In genomic region chr7:98049034-98049433, GRCh38 we compare ENCODE assay signal across 21 cellular contexts. TPM values are rescaled to one million over a fixed set of nuclear protein-coding genes. Genes with fewer than 3 reads are reported as not detected.
DNase-seq lines count a peak whose midpoint lies in the region; ATAC-seq and TF ChIP-seq lines count a peak whose summit lies in the region.
"Had no signal": no experiment of that assay in that cellular context is flagged by ENCODE, and none has a peak within 500 bp of the region (broad histone marks: within the 10 kb centered on the region; RNA-seq: fewer than 3 reads in every experiment).

No MANE protein-coding gene starts in this region.

- H3K9ac ChIP-seq in trophoblast cell (ENCODE audit: low read length) = no peak overlapping the region

- H2BK12ac ChIP-seq in trophoblast cell (ENCODE audit: low read length) = no peak overlapping the region

- intact Hi-C loops in PC-9 (cut with micrococcal nuclease; ENCODE audit: unreplicated experiment) (loop anchor here (1.0 kb wide), 1 partner anchor 37 kb away; no protein-coding TSS in a partner anchor), body of pancreas (cut with DNase I) (no loop called here)

- CTCF ChIA-PET in PC-9 (lab: Charles Lee) = no interaction called here

- no peak overlapping the region for H2AK5ac ChIP-seq in trophoblast cell (ENCODE audit: low read length)

- H2AFZ ChIP-seq in PC-9 (peak overlapping the region; percentile 80), trophoblast cell (ENCODE audit: insufficient read depth, low read length, poor library complexity) (no peak overlapping the region)

- H3K9me2 ChIP-seq in PC-9 (ENCODE audit: insufficient read depth) = no peaks in the 10 kb centered on the region

- H3K4ac ChIP-seq in trophoblast cell (ENCODE audit: low read depth, low read length) = no peak overlapping the region

- ATAC-seq in GM19395 (IDR thresholded peaks at IDR 0.05; ENCODE audit: unreplicated experiment) (no peak), body of pancreas (no peak)
- ATAC-seq: right cardiac atrium; stimulated activated effector memory CD8-positive, alpha-beta T cell treated with anti-CD3 and anti-CD28 coated beads, Interleukin-12 subunit alpha, Interleukin-12 subunit beta, amount 100 ng/mL, for 72 hours had no signal

- no peak overlapping the region for H4K91ac ChIP-seq in trophoblast cell (ENCODE audit: low read depth, low read length)

- peaks cover 13% of the 10 kb centered on the region for H3K4me1 ChIP-seq in PC-9 (replicated peaks; ENCODE audit: insufficient read depth)
- H3K4me1 ChIP-seq in trophoblast cell (ENCODE audit: control insufficient read depth in 1 of 2, insufficient read depth in 2 of 2, low read length in 2 of 2) = peaks cover 2 to 6% of the 10 kb centered on the region in 2 experiments
- no peaks in the 10 kb centered on the region for H3K4me1 ChIP-seq in body of pancreas

- H3F3A ChIP-seq in PC-9 (ENCODE audit: insufficient read depth, low read depth) = peaks cover 19% of the 10 kb centered on the region

- no peak overlapping the region for H3K23ac ChIP-seq in trophoblast cell (ENCODE audit: low read length)

- no peak overlapping the region for H2BK5ac ChIP-seq in trophoblast cell (ENCODE audit: low read depth, low read length, poor library complexity)

- BruUV-seq in PC-9 (replicated peaks; lab: Mats Ljungman, UMichigan) = no TSS peak

- H3K36me3 ChIP-seq in PC-9 (ENCODE audit: low read depth) (no peaks in the 10 kb centered on the region), trophoblast cell (ENCODE audit: control insufficient read depth in 1 of 2, insufficient read depth in 2 of 2, low read length in 2 of 2) (no peaks in the 10 kb centered on the region), body of pancreas (replicated peaks in 1 of 2; ENCODE audit: insufficient read depth in 1 of 2, low read depth in 2 of 2) (no peaks in the 10 kb centered on the region)
- H3K36me3 ChIP-seq: thoracic aorta had no signal

- H3K9me3 ChIP-seq in PC-9 (ENCODE audit: insufficient read depth, low read depth) (no peaks in the 10 kb centered on the region), trophoblast cell (ENCODE audit: insufficient read depth, low read depth, low read length) (peaks cover 4% of the 10 kb centered on the region), body of pancreas (no peaks in the 10 kb centered on the region)
- H3K9me3 ChIP-seq: thoracic aorta had no signal

- H4K20me1 ChIP-seq in PC-9 (ENCODE audit: insufficient read depth) = no peaks in the 10 kb centered on the region

- no peak for TF ChIP-seq CTCF in PC-9 (conservative IDR thresholded peaks at IDR 0.05)
- no peak for TF ChIP-seq CTCF in body of pancreas (IDR thresholded peaks at IDR 0.05)

- no peaks in the 10 kb centered on the region for H3K79me2 ChIP-seq in PC-9 (ENCODE audit: low read depth)
- H3K79me2 ChIP-seq in trophoblast cell (ENCODE audit: control insufficient read depth, insufficient read depth, low read length, poor library complexity) = no peaks in the 10 kb centered on the region

- WGBS in trophoblast cell (ENCODE audit: extremely low coverage, insufficient coverage, insufficient read length) = no CpG with 5 or more reads among the region's 9 CpGs
- WGBS in body of pancreas, 2 donors = 77 to 80% methylated on average over 9 of the region's 9 CpGs

- no peak overlapping the region for H3K18ac ChIP-seq in trophoblast cell (ENCODE audit: low read length)

- no peaks in the 10 kb centered on the region for H3K79me1 ChIP-seq in trophoblast cell (ENCODE audit: low read length)

- H4K8ac ChIP-seq in trophoblast cell (ENCODE audit: low read depth, low read length) = no peak overlapping the region

- DNase-seq in H4 (ENCODE audit: low spot score) = peak; percentile 31
- peak; percentile 86 to 92 for DNase-seq in PC-9
- DNase-seq in epithelial cell of prostate (ENCODE audit: low read depth, low spot score) = peak; percentile 57
- peak; percentile 93 to 95 for DNase-seq in trophoblast cell
- no peak for DNase-seq in midbrain (lab: John Stamatoyannopoulos, UW)
- DNase-seq in body of pancreas = no peak
- DNase-seq in erythroblast (lab: John Stamatoyannopoulos, UW) = no peak
- DNase-seq: activated CD4-positive, alpha-beta T cell treated with anti-CD3 and anti-CD28 coated beads, Interleukin-2, amount 50 U/mL, for 48 hours; activated naive CD4-positive, alpha-beta T cell treated with Interleukin-2 at 50 U/mL for 16 hours; anterior cingulate cortex; CD4-positive, CD25-positive, alpha-beta regulatory T cell; foreskin melanocyte; HCEC 1CT; NCI-H82; occipital lobe; right cardiac atrium; stimulated activated CD4-positive, alpha-beta T cell treated with anti-CD3 and anti-CD28 coated beads, Interleukin-15, amount 100 ng/mL, for 24 hours had no signal

- TF ChIP-seq POLR2A in body of pancreas (IDR thresholded peaks at IDR 0.05) (no peak), erythroblast (IDR thresholded peaks at IDR 0.05; ENCODE audit: low read length) (no peak)

- H3K27me3 ChIP-seq in PC-9 (ENCODE audit: insufficient read depth, low read depth) = no peaks in the 10 kb centered on the region
- peaks cover 2% of the 10 kb centered on the region for H3K27me3 ChIP-seq in trophoblast cell (ENCODE audit: insufficient read depth, low read length)
- H3K27me3 ChIP-seq in body of pancreas = no peaks in the 10 kb centered on the region

- H3K27ac ChIP-seq in PC-9 = peak overlapping the region; percentile 80
- peak overlapping the region; percentile 65 for H3K27ac ChIP-seq in epithelial cell of prostate
- H3K27ac ChIP-seq in trophoblast cell (ENCODE audit: low read depth, low read length) = no peak overlapping the region
- no peak overlapping the region for H3K27ac ChIP-seq in body of pancreas
- H3K27ac ChIP-seq: thoracic aorta had no signal

- H3K4me3 ChIP-seq in PC-9 (no peak overlapping the region), trophoblast cell (ENCODE audit: low read depth, low read length) (no peak overlapping the region), body of pancreas (no peak overlapping the region)
- H3K4me3 ChIP-seq: thoracic aorta had no signal

- peak overlapping the region; percentile 70 for H3K4me2 ChIP-seq in PC-9
- no peak overlapping the region for H3K4me2 ChIP-seq in trophoblast cell (ENCODE audit: low read length)

- no peak overlapping the region for H3K14ac ChIP-seq in trophoblast cell (ENCODE audit: low read length)

- H4K12ac ChIP-seq in trophoblast cell (ENCODE audit: low read depth, low read length) = no peak overlapping the region

- no peak overlapping the region for H2BK120ac ChIP-seq in trophoblast cell (ENCODE audit: insufficient read depth, low read length, poor library complexity)

- POLR2A ChIA-PET in PC-9 (lab: Charles Lee; ENCODE audit: unreplicated experiment) = no interaction called here

RNA-seq across cellular contexts. Expression of gene LMTK2, which starts 57.6 kb away (rescaled TPM):
- total RNA-seq in H4 (2014; rRNA removed; shearing (Covaris generic)) = 7.1 and 7.5 TPM in 2 replicates
- total RNA-seq in PC-9 (2021) (33.3 and 37.1 TPM in 2 replicates), body of pancreas (10 to 100 TPM; 19.7 to 23.1 TPM)
- polyA plus RNA-seq in trophoblast cell (2013) = 10.6 and 10.8 TPM in 2 replicates

RNA-seq across cellular contexts. Expression of gene OCM2, which starts 59.0 kb away (rescaled TPM):
- total RNA-seq in H4 (2014; rRNA removed; shearing (Covaris generic)) = not detected in 2 replicates
- total RNA-seq in PC-9 (2021) (not detected in 2 replicates), body of pancreas (not detected)
- polyA plus RNA-seq in trophoblast cell (2013) = not detected in 2 replicates
- total RNA-seq: CD4-positive, CD25-positive, alpha-beta regulatory T cell; liver; occipital lobe; right cardiac atrium; thoracic aorta had no signal
- polyA plus RNA-seq: CD4-positive, CD25-positive, alpha-beta regulatory T cell; liver; right cardiac atrium had no signal

Comparison
In these comparisons a context has a peak if more than half of its experiments do, and no peak if none do; other contexts are left out.
1. DNase-seq: peak in H4 (single experiment), PC-9 (2 of 2), epithelial cell of prostate (single experiment) and trophoblast cell (2 of 2); none in midbrain (single experiment), body of pancreas (0 of 4) and erythroblast (0 of 2).
2. H3K27ac ChIP-seq: peak in PC-9 (single experiment) and epithelial cell of prostate (single experiment); none in trophoblast cell (single experiment) and body of pancreas (0 of 4).